ENCODE assay signal across 10 cellular contexts in the genomic region with DNA sequence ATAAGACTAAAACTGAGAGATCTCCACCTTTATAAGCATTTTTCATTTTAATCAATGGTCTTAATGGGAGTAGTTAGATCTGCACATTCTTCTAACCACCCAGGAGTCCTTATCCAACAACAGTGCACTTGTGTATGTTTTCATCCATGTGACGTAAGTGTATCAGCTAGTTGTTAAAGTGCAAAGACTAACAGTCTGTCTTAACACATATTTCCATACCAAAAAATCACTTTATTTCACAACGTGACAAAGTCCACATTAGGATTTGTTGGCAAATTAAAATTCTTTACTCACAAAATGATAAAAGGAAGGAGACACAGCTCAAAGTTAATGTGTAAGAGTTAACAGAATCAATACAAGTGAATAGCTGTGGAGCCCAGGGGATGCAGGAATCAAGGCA. TPM values are rescaled to one million over a fixed set of nuclear protein-coding genes. Genes with fewer than 3 reads are reported as not detected.
DNase-seq lines count a peak whose midpoint lies in the region; ATAC-seq, FAIRE-seq and TF ChIP-seq lines count a peak whose summit lies in the region.
"Had no signal": no experiment of that assay in that cellular context is flagged by ENCODE, and none has a peak within 500 bp of the region (broad histone marks: within the 10 kb centered on the region; RNA-seq: fewer than 3 reads in every experiment).

No MANE protein-coding gene starts in this region.

- H3K9me3 ChIP-seq in right cardiac atrium (ENCODE audit: control insufficient read depth, low read length) (no peaks in the 10 kb centered on the region), left lung (no peaks in the 10 kb centered on the region)
- H3K9me3 ChIP-seq: ovary had no signal

- CTCF ChIA-PET in WTC11 (lab: Charles Lee), result interaction anchor here (1.0 kb wide), 1 partner anchor 403 kb away, joined by 3 read pairs; no protein-coding TSS in a partner anchor

- H3K27ac ChIP-seq in right cardiac atrium (ENCODE audit: low read length) (peak overlapping the region; percentile 48), left lung (peak overlapping the region; percentile 96 to 97)

- whole genome bisulfite sequencing in right cardiac atrium, result 46% methylated on average over 2 of the region's 2 CpGs

- intact Hi-C loops in right cardiac atrium (cut with DNase I) (no loop called here), left ventricle myocardium superior (cut with micrococcal nuclease) (no loop called here), left lung (cut with DNase I) (no loop called here)

- FAIRE-seq in GM12892 (lab: Jason Lieb, UNC), result no peak
- FAIRE-seq: kidney had no signal

- H3K27me3 ChIP-seq in right cardiac atrium (ENCODE audit: control insufficient read depth, insufficient read depth) (no peaks in the 10 kb centered on the region), left lung (no peaks in the 10 kb centered on the region)
- H3K27me3 ChIP-seq: ovary had no signal

- H3K27me3 Mint-ChIP-seq in WTC11 (ENCODE audit: low read depth) (no peaks in the 10 kb centered on the region), osteocyte (ENCODE audit: unreplicated experiment) (peaks cover 13% of the 10 kb centered on the region)

- no peaks in the 10 kb centered on the region for H3K36me3 ChIP-seq in left lung
- H3K36me3 ChIP-seq: ovary had no signal

- peaks cover 32% of the 10 kb centered on the region for H3K4me1 Mint-ChIP-seq in WTC11
- H3K4me1 Mint-ChIP-seq in osteocyte (ENCODE audit: unreplicated experiment), result peaks cover 32% of the 10 kb centered on the region

- POLR2A ChIA-PET in WTC11 (lab: Charles Lee), result no interaction called here

- DNase-seq in right cardiac atrium (no peak), left ventricle myocardium superior (no peak), WTC11 (ENCODE audit: low spot score) (no peak), left lung (no peak), NK-92 (lab: John Stamatoyannopoulos, UW; ENCODE audit: unreplicated experiment) (no peak), osteocyte (ENCODE audit: extremely low spot score, unreplicated experiment) (no peak), NCI-H1694 (lab: John Stamatoyannopoulos, UW) (no peak), GM12892 (ENCODE audit: insufficient read length) (no peak)
- DNase-seq: kidney had no signal

- ATAC-seq in right cardiac atrium, result no peak
- no peak for ATAC-seq in left ventricle myocardium superior
- no peak for ATAC-seq in WTC11
- ATAC-seq in left lung, result no peak

- TF ChIP-seq POLR2A in GM12892 (IDR thresholded peaks at IDR 0.05; ENCODE audit: low read depth, low read length), result no peak

- no peak overlapping the region for H3K4me3 ChIP-seq in right cardiac atrium (ENCODE audit: low read length)
- no peak overlapping the region for H3K4me3 ChIP-seq in left lung

- H3K4me1 ChIP-seq in right cardiac atrium (ENCODE audit: control insufficient read depth, insufficient read depth, low read length) (peaks cover 2% of the 10 kb centered on the region), left lung (peaks cover 0 to 41% of the 10 kb centered on the region in 2 donors)

- H3K9me3 Mint-ChIP-seq in WTC11 (no peaks in the 10 kb centered on the region), osteocyte (ENCODE audit: unreplicated experiment) (no peaks in the 10 kb centered on the region)

- H3K4me3 Mint-ChIP-seq in WTC11, result peak overlapping the region; percentile 97
- no peak overlapping the region for H3K4me3 Mint-ChIP-seq in osteocyte (ENCODE audit: unreplicated experiment)

- TF ChIP-seq CTCF in WTC11 (IDR thresholded peaks at IDR 0.05), result no peak
- no peak for TF ChIP-seq CTCF in left lung (IDR thresholded peaks at IDR 0.05)
- TF ChIP-seq CTCF in osteocyte (IDR thresholded peaks at IDR 0.05), result no peak

- H3K27ac Mint-ChIP-seq in WTC11 (peak overlapping the region; percentile 88; the same call in 1 of the 2 replicates), osteocyte (ENCODE audit: unreplicated experiment) (no peak overlapping the region)

- no peaks in the 10 kb centered on the region for H3K36me3 Mint-ChIP-seq in WTC11
- no peaks in the 10 kb centered on the region for H3K36me3 Mint-ChIP-seq in osteocyte (ENCODE audit: unreplicated experiment)

TF ChIP-seq in WTC11, 78 proteins besides CTCF, POLR2A, EP300 and RAD21 (continues in another document):
- TF ChIP-seq MYBL2 (CRISPR knock-in tag; IDR thresholded peaks at IDR 0.05) (no peak), ZNF317 (CRISPR knock-in tag; IDR thresholded peaks at IDR 0.05; ENCODE audit: borderline replicate concordance, low read depth) (no peak), RORB (CRISPR knock-in tag; IDR thresholded peaks at IDR 0.05) (no peak), MXD4 (CRISPR knock-in tag; IDR thresholded peaks at IDR 0.05; ENCODE audit: borderline replicate concordance) (no peak)
- TF ChIP-seq, protein P1, sequence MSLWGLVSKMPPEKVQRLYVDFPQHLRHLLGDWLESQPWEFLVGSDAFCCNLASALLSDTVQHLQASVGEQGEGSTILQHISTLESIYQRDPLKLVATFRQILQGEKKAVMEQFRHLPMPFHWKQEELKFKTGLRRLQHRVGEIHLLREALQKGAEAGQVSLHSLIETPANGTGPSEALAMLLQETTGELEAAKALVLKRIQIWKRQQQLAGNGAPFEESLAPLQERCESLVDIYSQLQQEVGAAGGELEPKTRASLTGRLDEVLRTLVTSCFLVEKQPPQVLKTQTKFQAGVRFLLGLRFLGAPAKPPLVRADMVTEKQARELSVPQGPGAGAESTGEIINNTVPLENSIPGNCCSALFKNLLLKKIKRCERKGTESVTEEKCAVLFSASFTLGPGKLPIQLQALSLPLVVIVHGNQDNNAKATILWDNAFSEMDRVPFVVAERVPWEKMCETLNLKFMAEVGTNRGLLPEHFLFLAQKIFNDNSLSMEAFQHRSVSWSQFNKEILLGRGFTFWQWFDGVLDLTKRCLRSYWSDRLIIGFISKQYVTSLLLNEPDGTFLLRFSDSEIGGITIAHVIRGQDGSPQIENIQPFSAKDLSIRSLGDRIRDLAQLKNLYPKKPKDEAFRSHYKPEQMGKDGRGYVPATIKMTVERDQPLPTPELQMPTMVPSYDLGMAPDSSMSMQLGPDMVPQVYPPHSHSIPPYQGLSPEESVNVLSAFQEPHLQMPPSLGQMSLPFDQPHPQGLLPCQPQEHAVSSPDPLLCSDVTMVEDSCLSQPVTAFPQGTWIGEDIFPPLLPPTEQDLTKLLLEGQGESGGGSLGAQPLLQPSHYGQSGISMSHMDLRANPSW (CRISPR knock-in tag; conservative IDR thresholded peaks at IDR 0.05; ENCODE audit: low read depth), result no peak
- TF ChIP-seq, protein P2, sequence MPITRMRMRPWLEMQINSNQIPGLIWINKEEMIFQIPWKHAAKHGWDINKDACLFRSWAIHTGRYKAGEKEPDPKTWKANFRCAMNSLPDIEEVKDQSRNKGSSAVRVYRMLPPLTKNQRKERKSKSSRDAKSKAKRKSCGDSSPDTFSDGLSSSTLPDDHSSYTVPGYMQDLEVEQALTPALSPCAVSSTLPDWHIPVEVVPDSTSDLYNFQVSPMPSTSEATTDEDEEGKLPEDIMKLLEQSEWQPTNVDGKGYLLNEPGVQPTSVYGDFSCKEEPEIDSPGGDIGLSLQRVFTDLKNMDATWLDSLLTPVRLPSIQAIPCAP (CRISPR knock-in tag; IDR thresholded peaks at IDR 0.05), result no peak
- TF ChIP-seq, protein P3, sequence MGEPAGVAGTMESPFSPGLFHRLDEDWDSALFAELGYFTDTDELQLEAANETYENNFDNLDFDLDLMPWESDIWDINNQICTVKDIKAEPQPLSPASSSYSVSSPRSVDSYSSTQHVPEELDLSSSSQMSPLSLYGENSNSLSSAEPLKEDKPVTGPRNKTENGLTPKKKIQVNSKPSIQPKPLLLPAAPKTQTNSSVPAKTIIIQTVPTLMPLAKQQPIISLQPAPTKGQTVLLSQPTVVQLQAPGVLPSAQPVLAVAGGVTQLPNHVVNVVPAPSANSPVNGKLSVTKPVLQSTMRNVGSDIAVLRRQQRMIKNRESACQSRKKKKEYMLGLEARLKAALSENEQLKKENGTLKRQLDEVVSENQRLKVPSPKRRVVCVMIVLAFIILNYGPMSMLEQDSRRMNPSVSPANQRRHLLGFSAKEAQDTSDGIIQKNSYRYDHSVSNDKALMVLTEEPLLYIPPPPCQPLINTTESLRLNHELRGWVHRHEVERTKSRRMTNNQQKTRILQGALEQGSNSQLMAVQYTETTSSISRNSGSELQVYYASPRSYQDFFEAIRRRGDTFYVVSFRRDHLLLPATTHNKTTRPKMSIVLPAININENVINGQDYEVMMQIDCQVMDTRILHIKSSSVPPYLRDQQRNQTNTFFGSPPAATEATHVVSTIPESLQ (CRISPR knock-in tag; IDR thresholded peaks at IDR 0.05), result no peak
- TF ChIP-seq, protein P4, sequence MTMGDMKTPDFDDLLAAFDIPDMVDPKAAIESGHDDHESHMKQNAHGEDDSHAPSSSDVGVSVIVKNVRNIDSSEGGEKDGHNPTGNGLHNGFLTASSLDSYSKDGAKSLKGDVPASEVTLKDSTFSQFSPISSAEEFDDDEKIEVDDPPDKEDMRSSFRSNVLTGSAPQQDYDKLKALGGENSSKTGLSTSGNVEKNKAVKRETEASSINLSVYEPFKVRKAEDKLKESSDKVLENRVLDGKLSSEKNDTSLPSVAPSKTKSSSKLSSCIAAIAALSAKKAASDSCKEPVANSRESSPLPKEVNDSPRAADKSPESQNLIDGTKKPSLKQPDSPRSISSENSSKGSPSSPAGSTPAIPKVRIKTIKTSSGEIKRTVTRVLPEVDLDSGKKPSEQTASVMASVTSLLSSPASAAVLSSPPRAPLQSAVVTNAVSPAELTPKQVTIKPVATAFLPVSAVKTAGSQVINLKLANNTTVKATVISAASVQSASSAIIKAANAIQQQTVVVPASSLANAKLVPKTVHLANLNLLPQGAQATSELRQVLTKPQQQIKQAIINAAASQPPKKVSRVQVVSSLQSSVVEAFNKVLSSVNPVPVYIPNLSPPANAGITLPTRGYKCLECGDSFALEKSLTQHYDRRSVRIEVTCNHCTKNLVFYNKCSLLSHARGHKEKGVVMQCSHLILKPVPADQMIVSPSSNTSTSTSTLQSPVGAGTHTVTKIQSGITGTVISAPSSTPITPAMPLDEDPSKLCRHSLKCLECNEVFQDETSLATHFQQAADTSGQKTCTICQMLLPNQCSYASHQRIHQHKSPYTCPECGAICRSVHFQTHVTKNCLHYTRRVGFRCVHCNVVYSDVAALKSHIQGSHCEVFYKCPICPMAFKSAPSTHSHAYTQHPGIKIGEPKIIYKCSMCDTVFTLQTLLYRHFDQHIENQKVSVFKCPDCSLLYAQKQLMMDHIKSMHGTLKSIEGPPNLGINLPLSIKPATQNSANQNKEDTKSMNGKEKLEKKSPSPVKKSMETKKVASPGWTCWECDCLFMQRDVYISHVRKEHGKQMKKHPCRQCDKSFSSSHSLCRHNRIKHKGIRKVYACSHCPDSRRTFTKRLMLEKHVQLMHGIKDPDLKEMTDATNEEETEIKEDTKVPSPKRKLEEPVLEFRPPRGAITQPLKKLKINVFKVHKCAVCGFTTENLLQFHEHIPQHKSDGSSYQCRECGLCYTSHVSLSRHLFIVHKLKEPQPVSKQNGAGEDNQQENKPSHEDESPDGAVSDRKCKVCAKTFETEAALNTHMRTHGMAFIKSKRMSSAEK (CRISPR knock-in tag; IDR thresholded peaks at IDR 0.05; ENCODE audit: borderline replicate concordance), result no peak

RNA-seq across cellular contexts. Expression of a gene that starts 1.9 kb away (rescaled TPM):
- 10 to 100 TPM in 3 of 4 donors, 1 to 10 TPM in 1; 9.6 to 20.4 (median 12.2) TPM for total RNA-seq in right cardiac atrium
- 3.2 TPM for polyA plus RNA-seq in right cardiac atrium
- total RNA-seq in left ventricle myocardium superior, result 10.0 TPM
- 28.3 to 31.9 TPM (median 28.5 TPM) in 3 replicates for total RNA-seq in WTC11 (2021)
- 10 to 100 TPM; 14.9 to 16.2 TPM for total RNA-seq in left lung
- 11.7 and 13.1 TPM in 2 replicates for total RNA-seq in osteocyte
- polyA plus RNA-seq in GM12892 (2012; ENCODE audit: missing spikeins), result 32.6 TPM
